13 cellular contexts compared by ENCODE assay signal in the genomic region with DNA sequence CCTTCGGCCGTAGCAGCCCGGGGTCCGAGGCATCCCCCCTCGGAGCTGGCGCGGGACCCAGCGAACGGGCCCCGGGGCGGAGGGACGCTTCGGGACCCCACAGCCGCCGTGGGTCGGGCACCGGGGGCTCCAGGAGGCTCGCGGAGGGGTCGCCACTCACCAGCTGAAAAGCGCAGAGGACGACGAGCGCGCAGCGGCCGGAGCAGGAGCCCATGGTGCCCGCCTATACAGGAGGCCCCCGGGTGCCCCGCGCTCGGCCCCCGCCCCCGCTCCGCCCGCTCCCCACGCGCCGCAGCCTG. TPM values are rescaled to one million over a fixed set of nuclear protein-coding genes. Genes with fewer than 3 reads are reported as not detected.
DNase-seq lines count a peak whose midpoint lies in the region; ATAC-seq and TF ChIP-seq lines count a peak whose summit lies in the region.
"Had no signal": no experiment of that assay in that cellular context is flagged by ENCODE, and none has a peak within 500 bp of the region (broad histone marks: within the 10 kb centered on the region; RNA-seq: fewer than 3 reads in every experiment).

Gene NKAIN4, minus strand, starts transcription at position 227 of the 299 bp plus-strand sequence. Its CDS starts 13 bp downstream, at position 214.

- H4K91ac ChIP-seq in IMR-90 (ENCODE audit: insufficient read depth, low read depth, low read length) (no peak within 1 kb of the TSS), neuronal stem cell (ENCODE audit: low read depth, low read length, poor library complexity) (peak within 1 kb of the TSS; percentile 83)

- H3K9me3 ChIP-seq in IMR-90 (ENCODE audit: control insufficient read depth, insufficient read depth, low read length) (peaks cover under 1% of the 10 kb centered on the region; the same call in 1 of the 2 replicates), neuronal stem cell (replicated peaks in 1 of 2; ENCODE audit: control insufficient read depth in 2 of 2, insufficient read depth in 1 of 2, low read depth in 1 of 2, low read length in 2 of 2) (peaks cover 0 to 18% of the 10 kb centered on the region in 2 donors)
- H3K9me3 ChIP-seq: MG63 had no signal

- H3K79me1 ChIP-seq in IMR-90 (ENCODE audit: low read depth in 1 of 2, low read length in 2 of 2) = no peaks in the 10 kb centered on the region
- H3K79me1 ChIP-seq in neuronal stem cell (ENCODE audit: low read depth, low read length) = peaks cover 10% of the 10 kb centered on the region

- H3K4ac ChIP-seq in IMR-90 (ENCODE audit: low read depth, low read length) (no peak within 1 kb of the TSS), neuronal stem cell (ENCODE audit: low read length) (peak within 1 kb of the TSS; percentile 85)

- in situ Hi-C loops in IMR-90 (cut with MboI; ENCODE audit: low sequenced_read_pairs) = no loop called here

- no peaks in the 10 kb centered on the region; the same call in 1 of the 2 replicates for H4K20me1 ChIP-seq in IMR-90 (ENCODE audit: insufficient read depth, low read length)

- H3K14ac ChIP-seq in IMR-90 (replicated peaks; ENCODE audit: low read depth, low read length) (no peak within 1 kb of the TSS), neuronal stem cell (ENCODE audit: low read length) (peak within 1 kb of the TSS; percentile 89)

- no peak within 1 kb of the TSS for H2BK5ac ChIP-seq in IMR-90 (ENCODE audit: low read depth, low read length, poor library complexity, severe bottlenecking)
- peak within 1 kb of the TSS; percentile 40 for H2BK5ac ChIP-seq in neuronal stem cell (ENCODE audit: low read length)

- ATAC-seq in IMR-90 (ENCODE audit: low read depth) = no peak
- no peak for ATAC-seq in esophagus mucosa
- ATAC-seq in GM18870 (IDR thresholded peaks at IDR 0.05; ENCODE audit: unreplicated experiment) = no peak

- H3K27ac Mint-ChIP-seq in activated T-helper 2 cell treated with anti-CD3 and anti-CD28 coated beads, Interferon-gamma antibody, Interleukin-2, Interleukin-4, amounts not matched to agents 10 μg/mL and 5 μg/mL and 100 μg/mL, durations not matched to agents 14 hours and 24 hours and 36 hours = no peak within 1 kb of the TSS

- H3K9me1 ChIP-seq in IMR-90 (ENCODE audit: insufficient read depth, low read length) = no peaks in the 10 kb centered on the region

- H2BK120ac ChIP-seq in IMR-90 (ENCODE audit: low read depth, low read length) (no peak within 1 kb of the TSS), neuronal stem cell (ENCODE audit: low read depth, low read length) (peak within 1 kb of the TSS; percentile 87)

- TF ChIP-seq RAD21 in IMR-90 (IDR thresholded peaks at IDR 0.05; ENCODE audit: low read length) = no peak

- H2AFZ ChIP-seq in ACC112 (ENCODE audit: low read length, unreplicated experiment) (peak within 1 kb of the TSS; percentile 14), IMR-90 (replicated peaks; ENCODE audit: low read length, poor library complexity) (peak within 1 kb of the TSS; percentile 72), neuronal stem cell (ENCODE audit: low read length) (peak within 1 kb of the TSS; percentile 81)

- no peak within 1 kb of the TSS for H3K4me3 Mint-ChIP-seq in activated T-helper 2 cell treated with anti-CD3 and anti-CD28 coated beads, Interferon-gamma antibody, Interleukin-2, Interleukin-4, amounts not matched to agents 10 μg/mL and 5 μg/mL and 100 μg/mL, durations not matched to agents 14 hours and 24 hours and 36 hours (ENCODE audit: low read depth)

- H3K79me2 ChIP-seq in ACC112 (ENCODE audit: control insufficient read depth, insufficient read depth, low read length, unreplicated experiment) = no peaks in the 10 kb centered on the region

- CTCF ChIA-PET in IMR-90 (lab: Yijun Ruan, JAX) = no interaction called here

- no peaks in the 10 kb centered on the region for H3K4me1 ChIP-seq in ACC112 (ENCODE audit: control insufficient read depth, insufficient read depth, low read length, unreplicated experiment)
- no peaks in the 10 kb centered on the region for H3K4me1 ChIP-seq in IMR-90 (ENCODE audit: control insufficient read depth, insufficient read depth, low read length)
- peaks cover 30% of the 10 kb centered on the region in 2 donors for H3K4me1 ChIP-seq in neuronal stem cell (ENCODE audit: control insufficient read depth in 2 of 2, insufficient read depth in 1 of 2, low read depth in 1 of 2, low read length in 2 of 2)

- H2AK5ac ChIP-seq in IMR-90 (ENCODE audit: low read depth, low read length) (no peak within 1 kb of the TSS), neuronal stem cell (ENCODE audit: low read depth, low read length) (peak within 1 kb of the TSS; percentile 100)

- peak within 1 kb of the TSS; percentile 63 for H3K4me3 ChIP-seq in ACC112 (ENCODE audit: low read depth, low read length)
- H3K4me3 ChIP-seq in IMR-90 (ENCODE audit: insufficient read depth, low read depth, low read length) = no peak within 1 kb of the TSS; the same call in 1 of the 2 replicates
- H3K4me3 ChIP-seq in fibroblast of villous mesenchyme (ENCODE audit: low read depth, low read length) = peak within 1 kb of the TSS; percentile 23
- peak within 1 kb of the TSS; percentile 51 to 93 for H3K4me3 ChIP-seq in neuronal stem cell (ENCODE audit: low read length in 2 of 2)
- H3K4me3 ChIP-seq: MG63 had no signal

- H3K23ac ChIP-seq in IMR-90 (ENCODE audit: low read depth, low read length) (no peak within 1 kb of the TSS), neuronal stem cell (ENCODE audit: low read depth, low read length, poor library complexity) (peak within 1 kb of the TSS; percentile 85)

- BruUV-seq in IMR-90 (replicated peaks; lab: Mats Ljungman, UMichigan) = no TSS peak

- H2BK15ac ChIP-seq in IMR-90 (ENCODE audit: low read depth, low read length) (no peak within 1 kb of the TSS), neuronal stem cell (ENCODE audit: low read length) (peak within 1 kb of the TSS; percentile 97)

- TF ChIP-seq POLR2A in IMR-90 (IDR thresholded peaks at IDR 0.05; ENCODE audit: low read depth, low read length) = no peak

- H4K5ac ChIP-seq in IMR-90 (ENCODE audit: low read depth, low read length) = no peak within 1 kb of the TSS

- H4K8ac ChIP-seq in IMR-90 (ENCODE audit: low read depth in 2 of 2, low read length in 2 of 2) (no peak within 1 kb of the TSS), neuronal stem cell (ENCODE audit: low read depth, low read length) (peak within 1 kb of the TSS; percentile 59)

- no peaks in the 10 kb centered on the region for H3K4me1 Mint-ChIP-seq in activated T-helper 2 cell treated with anti-CD3 and anti-CD28 coated beads, Interferon-gamma antibody, Interleukin-2, Interleukin-4, amounts not matched to agents 10 μg/mL and 5 μg/mL and 100 μg/mL, durations not matched to agents 14 hours and 24 hours and 36 hours (ENCODE audit: low read depth)

- no peak within 1 kb of the TSS for H3K9ac ChIP-seq in IMR-90 (ENCODE audit: low read depth, low read length)
- H3K9ac ChIP-seq in neuronal stem cell (ENCODE audit: low read depth, low read length, poor library complexity) = peak within 1 kb of the TSS; percentile 91

- peaks cover 48% of the 10 kb centered on the region for H3K27me3 ChIP-seq in ACC112 (ENCODE audit: insufficient read depth, low read length)
- H3K27me3 ChIP-seq in IMR-90 (ENCODE audit: control insufficient read depth, insufficient read depth, low read length) = peaks cover 79% of the 10 kb centered on the region
- no peaks in the 10 kb centered on the region for H3K27me3 ChIP-seq in neuronal stem cell (ENCODE audit: control insufficient read depth in 3 of 3, insufficient read depth in 3 of 3, low read depth in 1 of 3, low read length in 3 of 3)

- H3K36me3 Mint-ChIP-seq in activated T-helper 2 cell treated with anti-CD3 and anti-CD28 coated beads, Interferon-gamma antibody, Interleukin-2, Interleukin-4, amounts not matched to agents 10 μg/mL and 5 μg/mL and 100 μg/mL, durations not matched to agents 14 hours and 24 hours and 36 hours (ENCODE audit: low read depth) = no peaks in the 10 kb centered on the region

- DNase-seq in IMR-90 = no peak
- DNase-seq in fibroblast of villous mesenchyme (ENCODE audit: low read depth) = no peak
- no peak for DNase-seq in neuronal stem cell (ENCODE audit: low spot score)
- DNase-seq in effector CD8-positive, alpha-beta T cell (lab: John Stamatoyannopoulos, UW) = no peak
- DNase-seq in activated T-helper 2 cell treated with anti-CD3 and anti-CD28 coated beads, Interferon-gamma antibody, Interleukin-2, Interleukin-4, amounts not matched to agents 10 μg/mL and 5 μg/mL and 100 μg/mL, durations not matched to agents 14 hours and 24 hours and 36 hours (ENCODE audit: low spot score) = no peak
- DNase-seq: kidney glomerular epithelial cell, MG63, NCI-H526 treated with DMSO at 0.1 percent for 48 hours had no signal

- no peak within 1 kb of the TSS; the same call in 1 of the 2 replicates for H3K4me2 ChIP-seq in IMR-90 (ENCODE audit: low read depth, low read length)
- H3K4me2 ChIP-seq in neuronal stem cell (ENCODE audit: insufficient read depth, low read length, poor library complexity, severe bottlenecking) = peak within 1 kb of the TSS; percentile 97

- H3K18ac ChIP-seq in IMR-90 (ENCODE audit: low read depth, low read length) (no peak within 1 kb of the TSS), neuronal stem cell (ENCODE audit: low read length) (peak within 1 kb of the TSS; percentile 99)

- dilution Hi-C loops in IMR-90 (cut with HindIII; ENCODE audit: low sequenced_read_pairs, unreplicated experiment) = no loop called here

- H3K27ac ChIP-seq in ACC112 (ENCODE audit: low read depth, low read length) (no peak within 1 kb of the TSS), IMR-90 (ENCODE audit: insufficient read depth, low read length) (no peak within 1 kb of the TSS), neuronal stem cell (replicated peaks; ENCODE audit: low read length) (peak within 1 kb of the TSS; percentile 67)
- H3K27ac ChIP-seq: epithelial cell of prostate had no signal

- H2BK12ac ChIP-seq in neuronal stem cell (ENCODE audit: low read length) = peak within 1 kb of the TSS; percentile 89

- peak within 1 kb of the TSS; percentile 42 for H2AK9ac ChIP-seq in IMR-90 (replicated peaks; ENCODE audit: low read depth, low read length, poor library complexity)

- H2BK20ac ChIP-seq in IMR-90 (ENCODE audit: low read depth, low read length) = no peak within 1 kb of the TSS

- WGBS in IMR-90 (ENCODE audit: extremely low coverage in 2 of 2, insufficient read length in 1 of 2), 2 experiments = 3% methylated on average over 22 of the region's 39 CpGs; no CpG with 5 or more reads in 1 of the 2 experiments
- no CpG with 5 or more reads among the region's 39 CpGs for WGBS in neuronal stem cell (ENCODE audit: extremely low coverage in 2 of 2, insufficient read length in 2 of 2, insufficient replicate concordance in 1 of 2), 2 donors

- POLR2A ChIA-PET in IMR-90 (lab: Charles Lee; ENCODE audit: unreplicated experiment) = no interaction called here

- intact Hi-C loops in IMR-90 (cut with micrococcal nuclease) = no loop called here
- intact Hi-C loops in activated T-helper 2 cell treated with anti-CD3 and anti-CD28 coated beads, Interferon-gamma antibody, Interleukin-2, Interleukin-4, amounts not matched to agents 10 μg/mL and 5 μg/mL and 100 μg/mL, durations not matched to agents 14 hours and 24 hours and 36 hours (cut with micrococcal nuclease) = no loop called here

- H3K27me3 Mint-ChIP-seq in activated T-helper 2 cell treated with anti-CD3 and anti-CD28 coated beads, Interferon-gamma antibody, Interleukin-2, Interleukin-4, amounts not matched to agents 10 μg/mL and 5 μg/mL and 100 μg/mL, durations not matched to agents 14 hours and 24 hours and 36 hours (ENCODE audit: low read depth) = peaks cover 40% of the 10 kb centered on the region

- TF ChIP-seq CTCF in IMR-90 (conservative IDR thresholded peaks at IDR 0.05; ENCODE audit: low read depth, low read length) (no peak), fibroblast of villous mesenchyme (IDR thresholded peaks at IDR 0.05; ENCODE audit: insufficient read depth, low read depth, low read length) (no peak)

- no peaks in the 10 kb centered on the region for H3K9me3 Mint-ChIP-seq in activated T-helper 2 cell treated with anti-CD3 and anti-CD28 coated beads, Interferon-gamma antibody, Interleukin-2, Interleukin-4, amounts not matched to agents 10 μg/mL and 5 μg/mL and 100 μg/mL, durations not matched to agents 14 hours and 24 hours and 36 hours

- no peaks in the 10 kb centered on the region for H3K36me3 ChIP-seq in ACC112 (ENCODE audit: insufficient read depth, low read length)
- H3K36me3 ChIP-seq in IMR-90 (ENCODE audit: control insufficient read depth, insufficient read depth, low read length) = no peaks in the 10 kb centered on the region
- peaks cover 4 to 6% of the 10 kb centered on the region in 2 donors for H3K36me3 ChIP-seq in neuronal stem cell (replicated peaks in 1 of 2; ENCODE audit: control insufficient read depth in 2 of 2, insufficient read depth in 2 of 2, low read length in 2 of 2)
- H3K36me3 ChIP-seq: MG63 had no signal

- H3K56ac ChIP-seq in IMR-90 (ENCODE audit: extremely low read depth, insufficient read depth, low read length) = no peak within 1 kb of the TSS

RNA-seq across cellular contexts. Expression of gene NKAIN4, which starts in this region (rescaled TPM):
- total RNA-seq in IMR-90 (2012; rRNA removed) (not detected in 2 replicates), fibroblast of villous mesenchyme (not detected in 2 replicates), esophagus mucosa (not detected)
- polyA plus RNA-seq in IMR-90 (2012; rRNA removed) = not detected in 2 replicates
- polyA plus RNA-seq in IMR-90 (2012; cell fraction: cytosol; rRNA removed) = not detected in 2 replicates
- not detected in 2 replicates for polyA plus RNA-seq in IMR-90 (2012; cell fraction: nucleus; rRNA removed; ENCODE audit: low replicate concordance)
- 39.2 TPM for polyA plus RNA-seq in neuronal stem cell (2013, experiment 1 of 2)
- 40.2 TPM for polyA plus RNA-seq in neuronal stem cell (2013, experiment 2 of 2)
- total RNA-seq in activated T-helper 2 cell treated with anti-CD3 and anti-CD28 coated beads, Interferon-gamma antibody, Interleukin-2, Interleukin-4, amounts not matched to agents 10 μg/mL and 5 μg/mL and 100 μg/mL, durations not matched to agents 14 hours and 24 hours and 36 hours = not detected in 2 replicates
- total RNA-seq: activated CD8-positive, alpha-beta memory T cell treated with anti-CD3 and anti-CD28 coated beads for 36 hours had no signal

Comparison
In these comparisons a context has a peak if more than half of its experiments do, and no peak if none do; other contexts are left out.
1. H2AFZ ChIP-seq: peak in every context shown above with its lines; median percentile 81 in neuronal stem cell; 72 in IMR-90; 14 in ACC112.